9 cellular contexts compared by ENCODE assay signal in the genomic region with DNA sequence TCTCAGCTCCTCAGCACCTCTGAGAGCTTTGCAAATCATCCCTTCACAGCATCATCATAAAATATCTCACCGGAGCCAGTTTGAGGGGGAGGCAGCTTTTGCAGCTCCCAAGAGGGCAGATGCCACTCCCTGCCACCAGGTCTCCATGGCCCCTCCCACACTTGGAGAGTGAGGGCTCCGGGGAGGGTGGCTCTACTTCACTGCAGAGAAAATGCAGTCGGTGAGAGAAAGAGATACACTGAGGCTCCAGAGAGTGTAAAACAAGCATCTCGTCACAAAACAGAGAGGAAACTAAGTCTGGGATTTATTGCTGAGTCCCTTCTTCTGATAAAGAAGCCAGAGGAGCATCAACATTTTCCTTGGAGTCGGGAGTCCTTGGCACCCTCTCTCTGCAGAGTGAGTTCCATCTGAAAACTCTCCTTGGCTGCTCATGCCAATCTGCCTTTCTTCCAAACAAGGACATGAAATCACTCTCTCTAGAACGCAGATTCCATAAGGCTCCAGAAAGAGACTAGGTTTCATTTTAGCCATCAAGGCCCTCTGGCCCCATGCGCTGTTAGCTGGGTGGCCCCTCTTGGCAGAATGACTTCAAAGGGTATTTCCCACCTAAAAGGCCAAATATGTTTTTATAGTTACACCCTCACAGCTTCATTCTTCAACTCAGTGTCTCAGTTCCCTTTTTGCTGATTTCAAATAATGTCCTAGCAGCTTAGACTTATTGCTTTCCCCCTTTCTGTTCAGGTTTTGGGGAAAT.
A peak's percentile ranks its signal among the peaks of the same experiment; 100 is the strongest.
DNase-seq lines count a peak whose midpoint lies in the region; ATAC-seq lines count a peak whose summit lies in the region.
"Had no signal": no experiment of that assay in that cellular context is flagged by ENCODE, and none has a peak within 500 bp of the region (broad histone marks: within the 10 kb centered on the region; RNA-seq: fewer than 3 reads in every experiment).

No MANE protein-coding gene starts in this region.

- DNase-seq in germinal center (ENCODE audit: low spot score) (peak; percentile 57), KBM-7 (no peak), SIG-M5 treated with dmso at 0.1 percent for 504 hours (lab: John Stamatoyannopoulos, UW; ENCODE audit: unreplicated experiment) (no peak), globus pallidus (ENCODE audit: low spot score) (no peak)
- no peak for DNase-seq in activated CD4-positive, CD25-positive, alpha-beta regulatory T cell treated with anti-CD3 and anti-CD28 coated beads, Interleukin-2, amount 50 U/mL, for 72 hours
- DNase-seq: activated naive CD8-positive, alpha-beta T cell treated with anti-CD3 and anti-CD28 coated beads for 36 hours had no signal

- ATAC-seq in GM18508 (IDR thresholded peaks at IDR 0.05; ENCODE audit: insufficient read depth, unreplicated experiment) = peak; percentile 57
- peak; percentile 49 for ATAC-seq in GM21390 (IDR thresholded peaks at IDR 0.05; ENCODE audit: unreplicated experiment)
- peak; percentile 72 for ATAC-seq in HG03135 (IDR thresholded peaks at IDR 0.05; ENCODE audit: unreplicated experiment)

- in situ Hi-C loops in KBM-7 (cut with MboI; ENCODE audit: low pct_unique_long_range_greater_than_20kb, low sequenced_read_pairs) = no loop called here
